In genomic region chr12:68639396-68639767, GRCh38 we compare ENCODE assay signal across 1 cellular context.
TF ChIP-seq lines count a peak whose summit lies in the region.

No MANE protein-coding gene starts in this region.

TF ChIP-seq in WTC11, 78 proteins besides CTCF, POLR2A, EP300 and RAD21 (continued from another document):
- TF ChIP-seq FOXK1 (CRISPR knock-in tag; IDR thresholded peaks at IDR 0.05) = no peak
- TF ChIP-seq, protein P1, sequence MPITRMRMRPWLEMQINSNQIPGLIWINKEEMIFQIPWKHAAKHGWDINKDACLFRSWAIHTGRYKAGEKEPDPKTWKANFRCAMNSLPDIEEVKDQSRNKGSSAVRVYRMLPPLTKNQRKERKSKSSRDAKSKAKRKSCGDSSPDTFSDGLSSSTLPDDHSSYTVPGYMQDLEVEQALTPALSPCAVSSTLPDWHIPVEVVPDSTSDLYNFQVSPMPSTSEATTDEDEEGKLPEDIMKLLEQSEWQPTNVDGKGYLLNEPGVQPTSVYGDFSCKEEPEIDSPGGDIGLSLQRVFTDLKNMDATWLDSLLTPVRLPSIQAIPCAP (CRISPR knock-in tag; IDR thresholded peaks at IDR 0.05) = no peak
- no peak for TF ChIP-seq GRHL2 (CRISPR knock-in tag; IDR thresholded peaks at IDR 0.05; ENCODE audit: insufficient replicate concordance, severe bottlenecking)
- TF ChIP-seq SMAD3 (CRISPR knock-in tag; IDR thresholded peaks at IDR 0.05; ENCODE audit: borderline replicate concordance) = no peak
- no peak for TF ChIP-seq SOX15 (CRISPR knock-in tag; IDR thresholded peaks at IDR 0.05)
